Comparison of ENCODE assay signal across 8 cellular contexts in the genomic region with DNA sequence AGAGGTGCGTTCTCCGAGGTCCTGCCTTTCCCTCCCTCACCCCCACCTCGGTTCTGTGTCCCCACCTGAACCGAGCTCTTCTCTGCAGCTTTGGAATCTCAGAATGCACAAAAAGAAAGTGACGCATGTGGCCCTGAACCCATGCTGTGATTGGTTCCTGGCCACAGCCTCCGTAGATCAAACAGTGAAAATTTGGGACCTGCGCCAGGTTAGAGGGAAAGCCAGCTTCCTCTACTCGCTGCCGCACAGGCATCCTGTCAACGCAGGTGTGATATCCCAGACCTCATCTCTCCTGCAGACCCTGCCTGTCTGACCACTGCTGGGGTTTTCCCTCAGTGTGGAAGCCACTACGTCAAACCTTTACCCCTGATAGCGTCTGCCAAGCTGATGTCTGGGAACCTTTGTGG. TPM values are rescaled to one million over a fixed set of nuclear protein-coding genes. Genes with fewer than 3 reads are reported as not detected.
DNase-seq lines count a peak whose midpoint lies in the region; ATAC-seq and TF ChIP-seq lines count a peak whose summit lies in the region.

No MANE protein-coding gene starts in this region.

- WGBS in adrenal gland, 4 donors = 33 to 47% (median 39%) methylated on average over 3 to 12 of the region's 12 CpGs

- H3K27me3 ChIP-seq in RWPE2 (ENCODE audit: insufficient read depth, poor library complexity, severe bottlenecking) = no peaks in the 10 kb centered on the region
- no peaks in the 10 kb centered on the region for H3K27me3 ChIP-seq in adrenal gland
- no peaks in the 10 kb centered on the region for H3K27me3 ChIP-seq in WERI-Rb-1 (ENCODE audit: insufficient read depth, low read depth, severe bottlenecking)

- TF ChIP-seq POLR2A in adrenal gland (IDR thresholded peaks at IDR 0.05) = peak in 1 of 2 donors; percentile 65

- intact Hi-C loops in adrenal gland (cut with DNase I) (no loop called here), mucosa of descending colon (cut with DNase I, micrococcal nuclease) (no loop called here)

- H3K4me1 ChIP-seq in RWPE2 (ENCODE audit: insufficient read depth, poor library complexity, severe bottlenecking) (peaks cover 9% of the 10 kb centered on the region), adrenal gland (replicated peaks in 1 of 2) (peaks cover 7 to 29% of the 10 kb centered on the region in 2 donors), mucosa of descending colon (ENCODE audit: low read depth) (no peaks in the 10 kb centered on the region)

- ATAC-seq in RWPE2 (ENCODE audit: low read depth) (no peak), mucosa of descending colon (peak; percentile 72), HG02885 (IDR thresholded peaks at IDR 0.05; ENCODE audit: poor library complexity, unreplicated experiment) (no peak), HG03460 (IDR thresholded peaks at IDR 0.05; ENCODE audit: unreplicated experiment) (no peak)

- H3K4me3 ChIP-seq in RWPE2 (ENCODE audit: severe bottlenecking) (no peak overlapping the region), adrenal gland (peak overlapping the region in 1 of 4 donors; percentile 35), mucosa of descending colon (no peak overlapping the region), WERI-Rb-1 (ENCODE audit: low read depth, low read length) (no peak overlapping the region)

- TF ChIP-seq CTCF in C4-2B (conservative IDR thresholded peaks at IDR 0.05) (no peak), RWPE2 (IDR thresholded peaks at IDR 0.05; ENCODE audit: poor library complexity, severe bottlenecking) (no peak), adrenal gland (IDR thresholded peaks at IDR 0.05) (no peak), mucosa of descending colon (IDR thresholded peaks at IDR 0.05) (no peak), WERI-Rb-1 (IDR thresholded peaks at IDR 0.05; ENCODE audit: low read depth, low read length) (no peak)

- H3K27ac ChIP-seq in C4-2B (peak overlapping the region; percentile 70), RWPE2 (ENCODE audit: poor library complexity, severe bottlenecking) (peak overlapping the region; percentile 71), adrenal gland (peak overlapping the region; percentile 39 to 93 (median 71)), WERI-Rb-1 (no peak overlapping the region; the same call in 1 of the 2 replicates)

- DNase-seq in RWPE2 (ENCODE audit: low spot score) (no peak), adrenal gland (peak; percentile 89 to 95 (median 93)), mucosa of descending colon (no peak), NCI-H1436 treated with DMSO at 0.1 percent for 48 hours (lab: John Stamatoyannopoulos, UW) (no peak), WERI-Rb-1 (no peak)

- H3K36me3 ChIP-seq in RWPE2 (ENCODE audit: low read depth) (peaks cover 74% of the 10 kb centered on the region), adrenal gland (replicated peaks in 1 of 2) (peaks cover 0 to 13% of the 10 kb centered on the region in 2 donors), mucosa of descending colon (ENCODE audit: low read depth) (no peaks in the 10 kb centered on the region), WERI-Rb-1 (peaks cover 18% of the 10 kb centered on the region)

- H3K9me3 ChIP-seq in RWPE2 (ENCODE audit: severe bottlenecking) (no peaks in the 10 kb centered on the region), adrenal gland (replicated peaks in 1 of 3) (no peaks in the 10 kb centered on the region), mucosa of descending colon (no peaks in the 10 kb centered on the region), WERI-Rb-1 (ENCODE audit: severe bottlenecking) (no peaks in the 10 kb centered on the region)

RNA-seq across cellular contexts. Expression of a gene that starts 13.9 kb away (rescaled TPM):
- 100 to 1,000 TPM in 4 of 8 donors, 10 to 100 TPM in 4; 64.6 to 127 (median 92.4) TPM for total RNA-seq in adrenal gland
- polyA plus RNA-seq in adrenal gland = 10 to 100 TPM; 39.8 to 59.7 (median 58.2) TPM
- 10 to 100 TPM; 42.6 to 53.8 (median 51.1) TPM for total RNA-seq in mucosa of descending colon

RNA-seq across cellular contexts. Expression of a gene that starts 19.9 kb away (rescaled TPM):
- total RNA-seq in adrenal gland (100 to 1,000 TPM in 1 of 8 donors, 10 to 100 TPM in 7; 35.8 to 121 (median 58.5) TPM), mucosa of descending colon (10 to 100 TPM; 29.8 to 41.2 (median 37.2) TPM)
- polyA plus RNA-seq in adrenal gland = 100 to 1,000 TPM in 1 of 3 donors, 10 to 100 TPM in 2; 48.3 to 128 (median 54.9) TPM

RNA-seq across cellular contexts. Expression of a gene that starts 23.1 kb away (rescaled TPM):
- 10 to 100 TPM; 23.7 to 76.3 (median 47.2) TPM for total RNA-seq in adrenal gland
- polyA plus RNA-seq in adrenal gland = 100 to 1,000 TPM in 1 of 3 donors, 10 to 100 TPM in 2; 15.4 to 246 (median 75.8) TPM
- 10 to 100 TPM; 49.1 to 73.5 (median 50.6) TPM for total RNA-seq in mucosa of descending colon

RNA-seq across cellular contexts. Expression of a gene that starts 35.3 kb away (rescaled TPM):
- total RNA-seq in adrenal gland (10 to 100 TPM; 38.8 to 83.0 (median 55.5) TPM), mucosa of descending colon (10 to 100 TPM; 45.0 to 69.6 (median 67.3) TPM)
- 10 to 100 TPM; 33.4 to 48.9 (median 45.9) TPM for polyA plus RNA-seq in adrenal gland

RNA-seq across cellular contexts. Expression of a gene that starts 48.4 kb away (rescaled TPM):
- total RNA-seq in adrenal gland = 100 to 1,000 TPM in 6 of 8 donors, 10 to 100 TPM in 2; 96.3 to 211 (median 110) TPM
- 10 to 100 TPM; 49.4 to 78.9 (median 73.7) TPM for polyA plus RNA-seq in adrenal gland
- total RNA-seq in mucosa of descending colon = 10 to 100 TPM in 1 of 3 donors, 1 to 10 TPM in 2; 2.2 to 63.5 (median 5.1) TPM

Comparison
In these comparisons a context has a peak if more than half of its experiments do, and no peak if none do; other contexts are left out.
1. DNase-seq: peak in adrenal gland (7 of 7); none in RWPE2 (single experiment), mucosa of descending colon (0 of 3), NCI-H1436 treated with DMSO at 0.1 percent for 48 hours (single experiment) and WERI-Rb-1 (single experiment).